ENCODE assay signal across 16 cellular contexts in genomic region chr1:103326595-103326994, GRCh38.
DNase-seq lines count a peak whose midpoint lies in the region; ATAC-seq lines count a peak whose summit lies in the region.
"Had no signal": no experiment of that assay in that cellular context is flagged by ENCODE, and none has a peak within 500 bp of the region (broad histone marks: within the 10 kb centered on the region; RNA-seq: fewer than 3 reads in every experiment).

No MANE protein-coding gene starts in this region.

- peak; percentile 14 for DNase-seq in OCI-M1 (lab: John Stamatoyannopoulos, UW)
- peak; percentile 46 for DNase-seq in myocyte (ENCODE audit: low read depth)
- DNase-seq in NCI-H1105 treated with DMSO at 0.1 percent for 48 hours (lab: John Stamatoyannopoulos, UW) = no peak
- DNase-seq: ACHN; BE2C; C1 segment of cervical spinal cord; CD4-positive, CD25-positive, alpha-beta regulatory T cell; DMS153; DMS79; GM23248; IMR-90 had no signal

- ATAC-seq in GM19395 (IDR thresholded peaks at IDR 0.05; ENCODE audit: unreplicated experiment) (peak; percentile 12), HG03439 (IDR thresholded peaks at IDR 0.05; ENCODE audit: unreplicated experiment) (no peak), GM18498 (IDR thresholded peaks at IDR 0.05; ENCODE audit: unreplicated experiment) (no peak), HG03342 (IDR thresholded peaks at IDR 0.05; ENCODE audit: unreplicated experiment) (no peak)
- ATAC-seq: K562 had no signal
